8 cellular contexts compared by ENCODE assay signal in genomic region chr6:18386302-18386976, GRCh38. TPM values are rescaled to one million over a fixed set of nuclear protein-coding genes. Genes with fewer than 3 reads are reported as not detected.
DNase-seq lines count a peak whose midpoint lies in the region; ATAC-seq and TF ChIP-seq lines count a peak whose summit lies in the region.

No MANE protein-coding gene starts in this region.

- H3K36me3 Mint-ChIP-seq in T-helper 1 cell treated with Interleukin-12 subunit alpha and Interleukin-12 subunit beta and Interleukin-4 antibody, amounts not matched to agents 30 μg/mL and 1 μg/mL, for 36 hours (ENCODE audit: low read depth): no peaks in the 10 kb centered on the region

- no peak for TF ChIP-seq EP300 in suprapubic skin (IDR thresholded peaks at IDR 0.05)

- H3K27me3 Mint-ChIP-seq in T-helper 1 cell treated with Interleukin-12 subunit alpha and Interleukin-12 subunit beta and Interleukin-4 antibody, amounts not matched to agents 30 μg/mL and 1 μg/mL, for 36 hours (ENCODE audit: low read depth): peaks cover 33% of the 10 kb centered on the region

- H3K27ac ChIP-seq in suprapubic skin (peak overlapping the region; percentile 93), Peyer's patch (no peak overlapping the region)

- in situ Hi-C loops in astrocyte of the cerebellum (cut with HindIII; ENCODE audit: low sequenced_read_pairs): no loop called here

- H3K27ac Mint-ChIP-seq in T-helper 1 cell treated with Interleukin-12 subunit alpha and Interleukin-12 subunit beta and Interleukin-4 antibody, amounts not matched to agents 30 μg/mL and 1 μg/mL, for 36 hours: no peak overlapping the region

- H3K4me1 ChIP-seq in suprapubic skin (peaks cover 45% of the 10 kb centered on the region), Peyer's patch (peaks cover 0 to 10% (median 0%) of the 10 kb centered on the region in 4 donors)

- no peak for TF ChIP-seq CTCF in astrocyte of the cerebellum (IDR thresholded peaks at IDR 0.05; ENCODE audit: low read depth, low read length, missing control alignments)
- no peak for TF ChIP-seq CTCF in suprapubic skin (IDR thresholded peaks at IDR 0.05)
- no peak for TF ChIP-seq CTCF in Peyer's patch (IDR thresholded peaks at IDR 0.05)

- H3K4me3 ChIP-seq in astrocyte of the cerebellum (ENCODE audit: low read depth, low read length) (peak overlapping the region; percentile 58), suprapubic skin (peak overlapping the region; percentile 61), Peyer's patch (peak overlapping the region in 2 of 4 donors; percentile 51 to 64)

- no peak for ATAC-seq in HG02678 (IDR thresholded peaks at IDR 0.05; ENCODE audit: unreplicated experiment)

- H3K4me3 Mint-ChIP-seq in T-helper 1 cell treated with Interleukin-12 subunit alpha and Interleukin-12 subunit beta and Interleukin-4 antibody, amounts not matched to agents 30 μg/mL and 1 μg/mL, for 36 hours: peak overlapping the region; percentile 94

- H3K36me3 ChIP-seq in suprapubic skin: no peaks in the 10 kb centered on the region
- no peaks in the 10 kb centered on the region for H3K36me3 ChIP-seq in Peyer's patch

- DNase-seq in T-helper 1 cell (no peak), astrocyte of the cerebellum (ENCODE audit: low read depth) (no peak), kidney tubule cell (ENCODE audit: low spot score) (peak; percentile 26), suprapubic skin (ENCODE audit: low spot score in 2 of 2) (no peak), COR-L47 (lab: John Stamatoyannopoulos, UW) (no peak), Peyer's patch (no peak)

- H3K9me3 Mint-ChIP-seq in T-helper 1 cell treated with Interleukin-12 subunit alpha and Interleukin-12 subunit beta and Interleukin-4 antibody, amounts not matched to agents 30 μg/mL and 1 μg/mL, for 36 hours: no peaks in the 10 kb centered on the region

- H3K9me3 ChIP-seq in suprapubic skin (no peaks in the 10 kb centered on the region), Peyer's patch (no peaks in the 10 kb centered on the region)

- H3K27me3 ChIP-seq in suprapubic skin (no peaks in the 10 kb centered on the region), Peyer's patch (no peaks in the 10 kb centered on the region)

- TF ChIP-seq POLR2A in suprapubic skin (IDR thresholded peaks at IDR 0.05) (no peak), Peyer's patch (IDR thresholded peaks at IDR 0.05) (no peak)

- WGBS in suprapubic skin: 42% methylated on average over 6 of the region's 6 CpGs

- peaks cover 19% of the 10 kb centered on the region for H3K4me1 Mint-ChIP-seq in T-helper 1 cell treated with Interleukin-12 subunit alpha and Interleukin-12 subunit beta and Interleukin-4 antibody, amounts not matched to agents 30 μg/mL and 1 μg/mL, for 36 hours (ENCODE audit: low read depth)

RNA-seq across cellular contexts. Expression of gene RNF144B, which starts 0.7 kb away (rescaled TPM):
- total RNA-seq in suprapubic skin (10 to 100 TPM; 27.8 to 48.4 (median 38.7) TPM), Peyer's patch (10 to 100 TPM in 1 of 4 donors, 1 to 10 TPM in 3; 1.4 to 14.9 (median 2.4) TPM)
